1 cellular context compared by ENCODE assay signal in the genomic region with DNA sequence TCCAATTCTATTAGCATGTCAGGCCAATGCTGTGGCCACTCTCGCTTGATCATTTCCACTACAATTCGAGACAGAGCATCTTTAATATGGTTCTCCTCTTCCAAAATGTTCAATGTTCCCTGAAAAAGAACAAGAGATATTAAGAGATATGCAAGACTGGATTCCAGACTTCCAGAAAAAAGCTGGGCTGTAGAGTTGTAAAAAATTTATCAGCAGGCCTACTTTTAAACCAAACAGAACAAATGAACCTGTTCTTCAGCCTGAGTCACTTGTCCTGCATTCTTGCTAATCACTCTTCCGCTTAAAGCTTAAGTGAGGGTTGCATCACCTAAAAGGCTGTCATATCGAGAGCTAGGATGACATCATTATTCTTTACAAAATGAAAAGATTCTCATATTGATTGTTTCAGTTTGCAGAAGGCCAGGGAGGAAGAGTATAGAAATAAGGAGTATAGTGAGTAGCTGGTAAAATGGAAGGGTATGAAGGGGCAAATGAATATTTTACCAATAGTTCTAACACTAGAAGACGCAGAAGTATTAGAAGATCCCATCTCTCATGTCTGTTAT.
TF ChIP-seq lines count a peak whose summit lies in the region.

No MANE protein-coding gene starts in this region.

TF ChIP-seq in HepG2, 621 proteins besides CTCF, POLR2A, EP300 and RAD21:
- TF ChIP-seq CEBPB (IDR thresholded peaks at IDR 0.05; ENCODE audit: borderline replicate concordance, low read depth, low read length): 0 out of 2 replicates have a peak, but pooled peaks have one; percentile 6
- no peak for TF ChIP-seq CHCHD3 (CRISPR knock-in tag; IDR thresholded peaks at IDR 0.05)
- no peak for TF ChIP-seq TFDP2 (CRISPR knock-in tag; IDR thresholded peaks at IDR 0.05)
- TF ChIP-seq, protein P1, sequence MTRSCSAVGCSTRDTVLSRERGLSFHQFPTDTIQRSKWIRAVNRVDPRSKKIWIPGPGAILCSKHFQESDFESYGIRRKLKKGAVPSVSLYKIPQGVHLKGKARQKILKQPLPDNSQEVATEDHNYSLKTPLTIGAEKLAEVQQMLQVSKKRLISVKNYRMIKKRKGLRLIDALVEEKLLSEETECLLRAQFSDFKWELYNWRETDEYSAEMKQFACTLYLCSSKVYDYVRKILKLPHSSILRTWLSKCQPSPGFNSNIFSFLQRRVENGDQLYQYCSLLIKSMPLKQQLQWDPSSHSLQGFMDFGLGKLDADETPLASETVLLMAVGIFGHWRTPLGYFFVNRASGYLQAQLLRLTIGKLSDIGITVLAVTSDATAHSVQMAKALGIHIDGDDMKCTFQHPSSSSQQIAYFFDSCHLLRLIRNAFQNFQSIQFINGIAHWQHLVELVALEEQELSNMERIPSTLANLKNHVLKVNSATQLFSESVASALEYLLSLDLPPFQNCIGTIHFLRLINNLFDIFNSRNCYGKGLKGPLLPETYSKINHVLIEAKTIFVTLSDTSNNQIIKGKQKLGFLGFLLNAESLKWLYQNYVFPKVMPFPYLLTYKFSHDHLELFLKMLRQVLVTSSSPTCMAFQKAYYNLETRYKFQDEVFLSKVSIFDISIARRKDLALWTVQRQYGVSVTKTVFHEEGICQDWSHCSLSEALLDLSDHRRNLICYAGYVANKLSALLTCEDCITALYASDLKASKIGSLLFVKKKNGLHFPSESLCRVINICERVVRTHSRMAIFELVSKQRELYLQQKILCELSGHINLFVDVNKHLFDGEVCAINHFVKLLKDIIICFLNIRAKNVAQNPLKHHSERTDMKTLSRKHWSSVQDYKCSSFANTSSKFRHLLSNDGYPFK (CRISPR knock-in tag; IDR thresholded peaks at IDR 0.05; ENCODE audit: borderline replicate concordance): no peak
- TF ChIP-seq KDM5A (IDR thresholded peaks at IDR 0.05; ENCODE audit: borderline replicate concordance, low read length): no peak
- TF ChIP-seq, protein P2, sequence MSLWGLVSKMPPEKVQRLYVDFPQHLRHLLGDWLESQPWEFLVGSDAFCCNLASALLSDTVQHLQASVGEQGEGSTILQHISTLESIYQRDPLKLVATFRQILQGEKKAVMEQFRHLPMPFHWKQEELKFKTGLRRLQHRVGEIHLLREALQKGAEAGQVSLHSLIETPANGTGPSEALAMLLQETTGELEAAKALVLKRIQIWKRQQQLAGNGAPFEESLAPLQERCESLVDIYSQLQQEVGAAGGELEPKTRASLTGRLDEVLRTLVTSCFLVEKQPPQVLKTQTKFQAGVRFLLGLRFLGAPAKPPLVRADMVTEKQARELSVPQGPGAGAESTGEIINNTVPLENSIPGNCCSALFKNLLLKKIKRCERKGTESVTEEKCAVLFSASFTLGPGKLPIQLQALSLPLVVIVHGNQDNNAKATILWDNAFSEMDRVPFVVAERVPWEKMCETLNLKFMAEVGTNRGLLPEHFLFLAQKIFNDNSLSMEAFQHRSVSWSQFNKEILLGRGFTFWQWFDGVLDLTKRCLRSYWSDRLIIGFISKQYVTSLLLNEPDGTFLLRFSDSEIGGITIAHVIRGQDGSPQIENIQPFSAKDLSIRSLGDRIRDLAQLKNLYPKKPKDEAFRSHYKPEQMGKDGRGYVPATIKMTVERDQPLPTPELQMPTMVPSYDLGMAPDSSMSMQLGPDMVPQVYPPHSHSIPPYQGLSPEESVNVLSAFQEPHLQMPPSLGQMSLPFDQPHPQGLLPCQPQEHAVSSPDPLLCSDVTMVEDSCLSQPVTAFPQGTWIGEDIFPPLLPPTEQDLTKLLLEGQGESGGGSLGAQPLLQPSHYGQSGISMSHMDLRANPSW (CRISPR knock-in tag; IDR thresholded peaks at IDR 0.05; ENCODE audit: borderline replicate concordance): no peak
- TF ChIP-seq ARNTL (CRISPR knock-in tag; IDR thresholded peaks at IDR 0.05): no peak
- TF ChIP-seq ZNF674 (CRISPR knock-in tag; IDR thresholded peaks at IDR 0.05; ENCODE audit: low read depth): no peak
- TF ChIP-seq ATF7 (IDR thresholded peaks at IDR 0.05): peak; percentile 93
- TF ChIP-seq ATF7 (CRISPR knock-in tag; IDR thresholded peaks at IDR 0.05): no peak
- TF ChIP-seq POGZ (CRISPR knock-in tag; IDR thresholded peaks at IDR 0.05): no peak
